22 cellular contexts compared by ENCODE assay signal in genomic region chr12:81284137-81284536, GRCh38.
DNase-seq lines count a peak whose midpoint lies in the region; ATAC-seq and TF ChIP-seq lines count a peak whose summit lies in the region.
"Had no signal": no experiment of that assay in that cellular context is flagged by ENCODE, and none has a peak within 500 bp of the region (broad histone marks: within the 10 kb centered on the region; RNA-seq: fewer than 3 reads in every experiment).

No MANE protein-coding gene starts in this region.

- H3K4me3 Mint-ChIP-seq in activated CD4-positive, alpha-beta T cell treated with anti-CD3 and anti-CD28 coated beads, Interleukin-2, amount 10 ng/mL, durations not matched to agents 24 days and 14 days = no peak overlapping the region
- H3K4me3 Mint-ChIP-seq: activated naive CD8-positive, alpha-beta T cell treated with anti-CD3 and anti-CD28 coated beads, Interleukin-2, amount 10 ng/mL, durations not matched to agents 7 days and 5 days; activated T-helper 1 cell treated with anti-CD3 and anti-CD28 coated beads, Interleukin-12 subunit alpha, Interleukin-12 subunit beta, Interleukin-2, Interleukin-4 antibody, amounts not matched to agents 30 ng/mL and 10 ng/mL and 1 ng/mL, durations not matched to agents 14 hours and 24 hours and 36 hours; naive thymus-derived CD8-positive, alpha-beta T cell; stimulated activated naive CD8-positive, alpha-beta T cell treated with anti-CD3 and anti-CD28 coated beads, Interleukin-15, amount 100 ng/mL, for 72 hours had no signal

- H3K4me1 Mint-ChIP-seq in activated CD4-positive, alpha-beta T cell treated with anti-CD3 and anti-CD28 coated beads, Interleukin-2, amount 10 ng/mL, durations not matched to agents 24 days and 14 days = no peaks in the 10 kb centered on the region
- H3K4me1 Mint-ChIP-seq: activated naive CD8-positive, alpha-beta T cell treated with anti-CD3 and anti-CD28 coated beads, Interleukin-2, amount 10 ng/mL, durations not matched to agents 7 days and 5 days; naive thymus-derived CD8-positive, alpha-beta T cell; stimulated activated naive CD8-positive, alpha-beta T cell treated with anti-CD3 and anti-CD28 coated beads, Interleukin-15, amount 100 ng/mL, for 72 hours had no signal

- WGBS in upper lobe of left lung, 2 donors = 45 to 65% methylated on average over 3 of the region's 3 CpGs

- no peaks in the 10 kb centered on the region for H3K27me3 Mint-ChIP-seq in activated CD4-positive, alpha-beta T cell treated with anti-CD3 and anti-CD28 coated beads, Interleukin-2, amount 10 ng/mL, durations not matched to agents 24 days and 14 days
- H3K27me3 Mint-ChIP-seq: activated naive CD8-positive, alpha-beta T cell treated with anti-CD3 and anti-CD28 coated beads, Interleukin-2, amount 10 ng/mL, durations not matched to agents 7 days and 5 days; naive thymus-derived CD8-positive, alpha-beta T cell; stimulated activated naive CD8-positive, alpha-beta T cell treated with anti-CD3 and anti-CD28 coated beads, Interleukin-15, amount 100 ng/mL, for 72 hours had no signal

- ATAC-seq in HG03442 (IDR thresholded peaks at IDR 0.05; ENCODE audit: unreplicated experiment) (no peak), upper lobe of left lung (ENCODE audit: low FRiP score in 2 of 2) (no peak)
- ATAC-seq: activated CD4-positive, CD25-positive, alpha-beta regulatory T cell treated with anti-CD3 and anti-CD28 coated beads, Interleukin-2, amount 50 U/mL, for 24 hours; naive thymus-derived CD8-positive, alpha-beta T cell; stimulated activated naive CD8-positive, alpha-beta T cell treated with anti-CD3 and anti-CD28 coated beads, Interleukin-15, amount 100 ng/mL, for 72 hours had no signal

- H3K36me3 ChIP-seq in upper lobe of left lung = no peaks in the 10 kb centered on the region
- H3K36me3 ChIP-seq: esophagus muscularis mucosa had no signal

- H3K27me3 ChIP-seq in upper lobe of left lung = no peaks in the 10 kb centered on the region
- H3K27me3 ChIP-seq: esophagus muscularis mucosa had no signal

- H3K9me3 ChIP-seq in upper lobe of left lung = no peaks in the 10 kb centered on the region
- H3K9me3 ChIP-seq: esophagus muscularis mucosa had no signal

- in situ Hi-C loops in astrocyte of the spinal cord (cut with HindIII; ENCODE audit: low sequenced_read_pairs) = no loop called here

- no peak for TF ChIP-seq POLR2A in upper lobe of left lung (IDR thresholded peaks at IDR 0.05)

- no peak overlapping the region for H3K27ac Mint-ChIP-seq in activated CD4-positive, alpha-beta T cell treated with anti-CD3 and anti-CD28 coated beads, Interleukin-2, amount 10 ng/mL, durations not matched to agents 24 days and 14 days
- H3K27ac Mint-ChIP-seq: activated naive CD8-positive, alpha-beta T cell treated with anti-CD3 and anti-CD28 coated beads, Interleukin-2, amount 10 ng/mL, durations not matched to agents 7 days and 5 days; activated T-helper 1 cell treated with anti-CD3 and anti-CD28 coated beads, Interleukin-12 subunit alpha, Interleukin-12 subunit beta, Interleukin-2, Interleukin-4 antibody, amounts not matched to agents 30 ng/mL and 10 ng/mL and 1 ng/mL, durations not matched to agents 14 hours and 24 hours and 36 hours; naive thymus-derived CD8-positive, alpha-beta T cell; stimulated activated naive CD8-positive, alpha-beta T cell treated with anti-CD3 and anti-CD28 coated beads, Interleukin-15, amount 100 ng/mL, for 72 hours had no signal

- no peaks in the 10 kb centered on the region for H3K9me3 Mint-ChIP-seq in activated CD4-positive, alpha-beta T cell treated with anti-CD3 and anti-CD28 coated beads, Interleukin-2, amount 10 ng/mL, durations not matched to agents 24 days and 14 days
- H3K9me3 Mint-ChIP-seq: activated naive CD8-positive, alpha-beta T cell treated with anti-CD3 and anti-CD28 coated beads, Interleukin-2, amount 10 ng/mL, durations not matched to agents 7 days and 5 days; activated T-helper 1 cell treated with anti-CD3 and anti-CD28 coated beads, Interleukin-12 subunit alpha, Interleukin-12 subunit beta, Interleukin-2, Interleukin-4 antibody, amounts not matched to agents 30 ng/mL and 10 ng/mL and 1 ng/mL, durations not matched to agents 14 hours and 24 hours and 36 hours; stimulated activated naive CD8-positive, alpha-beta T cell treated with anti-CD3 and anti-CD28 coated beads, Interleukin-15, amount 100 ng/mL, for 72 hours had no signal

- intact Hi-C loops in activated CD4-positive, alpha-beta T cell treated with anti-CD3 and anti-CD28 coated beads, Interleukin-2, amount 10 ng/mL, durations not matched to agents 24 days and 14 days (cut with micrococcal nuclease) = no loop called here

- no peak overlapping the region for H3K27ac ChIP-seq in upper lobe of left lung
- H3K27ac ChIP-seq: esophagus muscularis mucosa, parathyroid adenoma had no signal

- no peaks in the 10 kb centered on the region for H3K36me3 Mint-ChIP-seq in activated CD4-positive, alpha-beta T cell treated with anti-CD3 and anti-CD28 coated beads, Interleukin-2, amount 10 ng/mL, durations not matched to agents 24 days and 14 days (ENCODE audit: low read depth)
- H3K36me3 Mint-ChIP-seq: activated naive CD8-positive, alpha-beta T cell treated with anti-CD3 and anti-CD28 coated beads, Interleukin-2, amount 10 ng/mL, durations not matched to agents 7 days and 5 days; naive thymus-derived CD8-positive, alpha-beta T cell had no signal

- no peaks in the 10 kb centered on the region for H3K4me1 ChIP-seq in upper lobe of left lung
- H3K4me1 ChIP-seq: esophagus muscularis mucosa, parathyroid adenoma had no signal

- DNase-seq in EH (ENCODE audit: low read depth) = peak; percentile 8
- peak; percentile 58 for DNase-seq in M059J (ENCODE audit: low read depth)
- peak; percentile 43 for DNase-seq in astrocyte of the spinal cord (ENCODE audit: low read depth, low spot score)
- peak; percentile 94 for DNase-seq in islet precursor cell
- no peak for DNase-seq in activated CD4-positive, alpha-beta T cell treated with anti-CD3 and anti-CD28 coated beads, Interleukin-2, amount 10 ng/mL, durations not matched to agents 24 days and 14 days
- DNase-seq in upper lobe of left lung = no peak
- DNase-seq in HuH-7.5 (ENCODE audit: low spot score) = no peak
- DNase-seq: activated CD8-positive, alpha-beta memory T cell treated with anti-CD3 and anti-CD28 coated beads for 24 hours; activated naive CD8-positive, alpha-beta T cell treated with anti-CD3 and anti-CD28 coated beads, Interleukin-2, amount 10 ng/mL, durations not matched to agents 7 days and 5 days; GDM1; head of caudate nucleus; naive thymus-derived CD8-positive, alpha-beta T cell; NCI-H1694; NCI-H446; SHP77 treated with DMSO at 0.1 percent for 48 hours; stimulated activated CD4-positive, alpha-beta T cell treated with anti-CD3 and anti-CD28 coated beads, Interleukin-1b, Interleukin-23, amount 100 ng/mL, for 48 hours; stimulated activated naive CD8-positive, alpha-beta T cell treated with anti-CD3 and anti-CD28 coated beads, Interleukin-15, amount 100 ng/mL, for 72 hours had no signal

- H3K4me3 ChIP-seq in astrocyte of the spinal cord (ENCODE audit: low read depth, low read length) (no peak overlapping the region), upper lobe of left lung (no peak overlapping the region)
- H3K4me3 ChIP-seq: esophagus muscularis mucosa had no signal

- TF ChIP-seq CTCF in astrocyte of the spinal cord (IDR thresholded peaks at IDR 0.05; ENCODE audit: low read depth, low read length) (no peak), upper lobe of left lung (IDR thresholded peaks at IDR 0.05) (no peak)

- no peak for TF ChIP-seq EP300 in upper lobe of left lung (IDR thresholded peaks at IDR 0.05)

Comparison
In these comparisons a context has a peak if more than half of its experiments do, and no peak if none do; other contexts are left out.
1. DNase-seq: peak in EH (single experiment), M059J (single experiment), astrocyte of the spinal cord (single experiment) and islet precursor cell (single experiment); none in activated CD4-positive, alpha-beta T cell treated with anti-CD3 and anti-CD28 coated beads, Interleukin-2, amount 10 ng/mL, durations not matched to agents 24 days and 14 days (single experiment), upper lobe of left lung (0 of 2) and HuH-7.5 (single experiment).